14 cellular contexts compared by ENCODE assay signal in the genomic region with DNA sequence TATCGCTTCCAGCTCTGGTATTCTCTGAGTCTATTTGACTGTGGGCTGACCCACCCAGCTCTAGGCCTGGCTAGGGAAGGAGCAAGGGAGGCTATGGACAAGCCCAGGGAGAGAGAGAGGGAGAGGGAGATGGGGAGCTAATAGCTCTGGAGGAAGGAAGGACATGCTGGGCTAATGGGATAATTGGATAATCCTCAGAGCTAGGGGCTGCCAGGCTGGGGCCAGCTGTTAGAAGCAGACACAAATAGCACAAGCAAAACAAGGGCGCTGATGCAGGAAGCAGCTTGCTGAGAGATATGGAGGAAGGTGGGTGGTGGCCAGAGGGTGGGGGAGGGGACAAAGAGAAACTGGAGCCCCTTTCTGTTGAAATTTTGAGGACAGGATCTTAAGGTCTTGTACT. TPM values are rescaled to one million over a fixed set of nuclear protein-coding genes. Genes with fewer than 3 reads are reported as not detected.
DNase-seq lines count a peak whose midpoint lies in the region; ATAC-seq and TF ChIP-seq lines count a peak whose summit lies in the region.
"Had no signal": no experiment of that assay in that cellular context is flagged by ENCODE, and none has a peak within 500 bp of the region (broad histone marks: within the 10 kb centered on the region; RNA-seq: fewer than 3 reads in every experiment).

No MANE protein-coding gene starts in this region.

- peak; percentile 52 for DNase-seq in ELF-1 (ENCODE audit: low read depth, low spot score)
- peak; percentile 81 for DNase-seq in NCI-H2227 (lab: John Stamatoyannopoulos, UW; ENCODE audit: unreplicated experiment)
- DNase-seq in myocyte (ENCODE audit: low read depth): peak; percentile 72
- DNase-seq in midbrain (lab: John Stamatoyannopoulos, UW): no peak
- no peak for DNase-seq in SKM-1 (lab: John Stamatoyannopoulos, UW; ENCODE audit: unreplicated experiment)
- no peak for DNase-seq in activated naive CD4-positive, alpha-beta T cell treated with anti-CD3 and anti-CD28 coated beads, Interleukin-2, amount 50 U/mL, for 72 hours (ENCODE audit: low spot score in 2 of 2)
- DNase-seq: CD4-positive, CD25-positive, alpha-beta regulatory T cell; NCI-H1048 had no signal

- peaks cover 30% of the 10 kb centered on the region for H3K4me1 Mint-ChIP-seq in brain

- peaks cover 18% of the 10 kb centered on the region for H3K27me3 Mint-ChIP-seq in brain
- H3K27me3 Mint-ChIP-seq: natural killer cell treated with Interleukin-12 subunit alpha and Interleukin-12 subunit beta and Interleukin-15 and Interleukin-18, amount 100 ng/mL, for 72 hours had no signal

- peak overlapping the region in 3 of 5 experiments; percentile 68 to 86 (median 70) for H3K27ac Mint-ChIP-seq in brain
- no peak overlapping the region for H3K27ac Mint-ChIP-seq in activated naive CD4-positive, alpha-beta T cell treated with anti-CD3 and anti-CD28 coated beads, Interleukin-2, amount 50 U/mL, for 72 hours

- peaks cover 0 to 11% (median 5%) of the 10 kb centered on the region in 5 experiments for H3K9me3 Mint-ChIP-seq in brain
- H3K9me3 Mint-ChIP-seq in activated naive CD4-positive, alpha-beta T cell treated with anti-CD3 and anti-CD28 coated beads, Interleukin-2, amount 50 U/mL, for 72 hours: no peaks in the 10 kb centered on the region
- H3K9me3 Mint-ChIP-seq: natural killer cell treated with Interleukin-12 subunit alpha and Interleukin-12 subunit beta and Interleukin-15 and Interleukin-18, amount 100 ng/mL, for 72 hours had no signal

- no peak overlapping the region for H3K4me3 Mint-ChIP-seq in brain
- H3K4me3 Mint-ChIP-seq: CD4-positive, CD25-positive, alpha-beta regulatory T cell; natural killer cell treated with Interleukin-12 subunit alpha and Interleukin-12 subunit beta and Interleukin-15 and Interleukin-18, amount 100 ng/mL, for 72 hours had no signal

- TF ChIP-seq CTCF in brain (conservative IDR thresholded peaks at IDR 0.05): no peak

- no peaks in the 10 kb centered on the region for H3K36me3 Mint-ChIP-seq in brain
- H3K36me3 Mint-ChIP-seq in activated naive CD4-positive, alpha-beta T cell treated with anti-CD3 and anti-CD28 coated beads, Interleukin-2, amount 50 U/mL, for 72 hours: no peaks in the 10 kb centered on the region
- H3K36me3 Mint-ChIP-seq: natural killer cell treated with Interleukin-12 subunit alpha and Interleukin-12 subunit beta and Interleukin-15 and Interleukin-18, amount 100 ng/mL, for 72 hours had no signal

- no peak for ATAC-seq in GM21825 (IDR thresholded peaks at IDR 0.05; ENCODE audit: unreplicated experiment)
- no peak for ATAC-seq in activated naive CD4-positive, alpha-beta T cell treated with anti-CD3 and anti-CD28 coated beads, Interleukin-2, amount 50 U/mL, for 72 hours
- ATAC-seq: activated CD4-positive, CD25-positive, alpha-beta regulatory T cell treated with anti-CD3 and anti-CD28 coated beads, Interleukin-2, amount 50 U/mL, for 24 hours; natural killer cell treated with Interleukin-12 subunit alpha and Interleukin-12 subunit beta and Interleukin-15 and Interleukin-18, amount 100 ng/mL, for 72 hours had no signal

RNA-seq across cellular contexts. Expression of gene ADORA2A, which starts 23.2 kb away (rescaled TPM):
- 8.0 TPM for polyA plus RNA-seq in brain (ENCODE audit: insufficient read depth, low read depth, low replicate concordance)
- 1.1 and 6.4 TPM in 2 replicates for total RNA-seq in myocyte
- polyA plus RNA-seq in myocyte (2012): 1.1 TPM
- total RNA-seq in activated naive CD4-positive, alpha-beta T cell treated with anti-CD3 and anti-CD28 coated beads, Interleukin-2, amount 50 U/mL, for 72 hours: 10 to 100 TPM; 33.8 to 34.4 TPM

RNA-seq across cellular contexts. Expression of gene UPB1, which starts 44.5 kb away (rescaled TPM):
- not detected for polyA plus RNA-seq in brain (ENCODE audit: insufficient read depth, low read depth, low replicate concordance)
- 0.31 TPM in 1 of 2 replicates, not detected in the other for total RNA-seq in myocyte
- polyA plus RNA-seq in myocyte (2012): 0.03 TPM
- total RNA-seq in activated naive CD4-positive, alpha-beta T cell treated with anti-CD3 and anti-CD28 coated beads, Interleukin-2, amount 50 U/mL, for 72 hours: under 1 TPM; 0.23 to 0.57 TPM
- total RNA-seq: bronchial epithelial cell, HT1080 had no signal
- polyA plus RNA-seq: CD4-positive, CD25-positive, alpha-beta regulatory T cell had no signal

Comparison
In these comparisons a context has a peak if more than half of its experiments do, and no peak if none do; other contexts are left out.
1. DNase-seq: peak in ELF-1 (single experiment), NCI-H2227 (single experiment) and myocyte (single experiment); none in midbrain (single experiment), SKM-1 (single experiment) and activated naive CD4-positive, alpha-beta T cell treated with anti-CD3 and anti-CD28 coated beads, Interleukin-2, amount 50 U/mL, for 72 hours (0 of 2).
2. H3K27ac Mint-ChIP-seq: peak in brain (3 of 5); none in activated naive CD4-positive, alpha-beta T cell treated with anti-CD3 and anti-CD28 coated beads, Interleukin-2, amount 50 U/mL, for 72 hours (0 of 2).